In genomic region chr19:49638360-49638759, GRCh38 we compare ENCODE assay signal across 8 cellular contexts. TPM values are rescaled to one million over a fixed set of nuclear protein-coding genes. Genes with fewer than 3 reads are reported as not detected.
DNase-seq lines count a peak whose midpoint lies in the region; ATAC-seq, FAIRE-seq and TF ChIP-seq lines count a peak whose summit lies in the region.

No MANE protein-coding gene starts in this region.

- H3K9me2 ChIP-seq in PC-3 (replicated peaks; ENCODE audit: low read length), result no peaks in the 10 kb centered on the region

- H3K4me3 Mint-ChIP-seq in neural crest cell, result peak overlapping the region; percentile 83

- no peak overlapping the region for H2BK120ac ChIP-seq in H1 (replicated peaks; ENCODE audit: low read depth, low read length)

- no peak overlapping the region for H3K23ac ChIP-seq in H1 (ENCODE audit: insufficient read length)

- H3K36me3 Mint-ChIP-seq in neural crest cell (ENCODE audit: low read depth), result no peaks in the 10 kb centered on the region

- TF ChIP-seq EP300 in H1 (IDR thresholded peaks at IDR 0.05; ENCODE audit: borderline replicate concordance in 1 of 2, low read depth in 2 of 2, low read length in 2 of 2), result no peak

- H3K27ac Mint-ChIP-seq in neural crest cell (ENCODE audit: unreplicated experiment), result peak overlapping the region; percentile 67

- peaks cover 0 to 26% (median 0%) of the 10 kb centered on the region in 11 experiments; a peak in 3 of 22 replicates for H3K36me3 ChIP-seq in BLaER1 treated with 17β-estradiol and CSF1 and Interleukin-3, amounts not matched to agents 10 nM and 100 nM
- H3K36me3 ChIP-seq in PC-3 (ENCODE audit: low read depth, low read length), result no peaks in the 10 kb centered on the region
- H3K36me3 ChIP-seq in H1 (ENCODE audit: control insufficient read depth in 2 of 4, insufficient read depth in 4 of 4, low read length in 3 of 4), result no peaks in the 10 kb centered on the region

- H3K23me2 ChIP-seq in H1 (ENCODE audit: low read depth, low read length), result peaks cover 7% of the 10 kb centered on the region

- no peak overlapping the region for H2BK12ac ChIP-seq in H1 (ENCODE audit: low read depth, low read length)

- peaks cover 3% of the 10 kb centered on the region for H3F3A ChIP-seq in PC-3 (ENCODE audit: low read length, unreplicated experiment)

- ATAC-seq in PC-3, result no peak
- no peak for ATAC-seq in HG02763 (IDR thresholded peaks at IDR 0.05; ENCODE audit: unreplicated experiment)
- no peak for ATAC-seq in GM19035 (IDR thresholded peaks at IDR 0.05; ENCODE audit: unreplicated experiment)

- H3K18ac ChIP-seq in H1 (ENCODE audit: extremely low read depth, low read length), result peak overlapping the region; percentile 26; the same call in 1 of the 2 replicates

- no peak overlapping the region for H3K14ac ChIP-seq in H1 (ENCODE audit: insufficient read length)

- no peak for TF ChIP-seq POLR2A in H1 (IDR thresholded peaks at IDR 0.05; ENCODE audit: control extremely low read depth in 1 of 2, low read depth in 2 of 2, low read length in 2 of 2)

- H4K8ac ChIP-seq in H1 (ENCODE audit: extremely low read depth, insufficient read depth, low read length), result no peak overlapping the region

- peaks cover 52% of the 10 kb centered on the region for H3K27me3 Mint-ChIP-seq in neural crest cell (ENCODE audit: low read depth)

- H2BK20ac ChIP-seq in H1 (ENCODE audit: low read length), result no peak overlapping the region

- TF ChIP-seq RAD21 in H1 (IDR thresholded peaks at IDR 0.05 in 1 of 2, conservative IDR thresholded peaks at IDR 0.05 in 1 of 2; ENCODE audit: low read depth in 2 of 2, low read length in 2 of 2), result no peak

- DNase-seq in PC-3, result no peak
- DNase-seq in H1 (ENCODE audit: low read depth in 1 of 2, low spot score in 2 of 2), result no peak
- DNase-seq in neural crest cell (ENCODE audit: low read depth, low spot score), result no peak
- DNase-seq in HEK293T (ENCODE audit: extremely low spot score), result no peak
- no peak for DNase-seq in activated CD4-positive, CD25-positive, alpha-beta regulatory T cell treated with anti-CD3 and anti-CD28 coated beads, Interleukin-2, amount 50 U/mL, for 72 hours

- H3K79me2 ChIP-seq in PC-3 (ENCODE audit: low read length) (peaks cover 22% of the 10 kb centered on the region), H1 (ENCODE audit: control insufficient read depth in 1 of 2, insufficient read depth in 2 of 2, low read length in 2 of 2) (peaks cover 5 to 12% of the 10 kb centered on the region in 2 experiments)

- intact Hi-C loops in PC-3 (cut with micrococcal nuclease), result no loop called here

- H3K27ac ChIP-seq in BLaER1 treated with 17β-estradiol and CSF1 and Interleukin-3, amounts not matched to agents 10 nM and 100 nM, result peak overlapping the region in 10 of 11 experiments; percentile 40 to 66 (median 56); a peak in 17 of 22 replicates
- H3K27ac ChIP-seq in PC-3 (ENCODE audit: low read length) (peak overlapping the region; percentile 50), H1 (ENCODE audit: low read depth, low read length) (peak overlapping the region; percentile 18; the same call in 1 of the 2 replicates)

- H4K5ac ChIP-seq in H1 (ENCODE audit: insufficient read length, low read depth, low read length), result no peak overlapping the region

- peaks cover 0 to under 1% (median 0%) of the 10 kb centered on the region in 11 experiments; a peak in 4 of 22 replicates for H4K20me1 ChIP-seq in BLaER1 treated with 17β-estradiol and CSF1 and Interleukin-3, amounts not matched to agents 10 nM and 100 nM
- H4K20me1 ChIP-seq in PC-3 (ENCODE audit: low read length) (no peaks in the 10 kb centered on the region), H1 (replicated peaks in 1 of 2; ENCODE audit: control insufficient read depth in 1 of 2, insufficient read depth in 2 of 2, low read length in 2 of 2) (peaks cover 0 to 3% of the 10 kb centered on the region in 2 experiments)

- peaks cover 37 to 69% (median 67%) of the 10 kb centered on the region in 10 experiments for H3K4me1 ChIP-seq in BLaER1 treated with 17β-estradiol and CSF1 and Interleukin-3, amounts not matched to agents 10 nM and 100 nM
- H3K4me1 ChIP-seq in PC-3 (ENCODE audit: insufficient read depth, low read length) (peaks cover 41% of the 10 kb centered on the region), H1 (replicated peaks in 1 of 4; ENCODE audit: control insufficient read depth in 3 of 4, insufficient read depth in 4 of 4, low read length in 3 of 4) (peaks cover 2 to 25% (median 15%) of the 10 kb centered on the region in 4 experiments)

- WGBS in H1 (ENCODE audit: extremely low coverage in 1 of 2, insufficient coverage in 1 of 2, insufficient read length in 1 of 2, insufficient replicate concordance in 2 of 2, low coverage in 1 of 2, low lambda C conversion rate in 2 of 2, missing lambda C conversion rate in 1 of 2), 2 experiments, result 15% methylated on average over 4 of the region's 6 CpGs; no CpG with 5 or more reads in 1 of the 2 experiments

- POLR2A ChIA-PET in PC-3 (lab: Charles Lee; ENCODE audit: unreplicated experiment) (no interaction called here), H1 (lab: Charles Lee; ENCODE audit: partially characterized antibody) (interaction anchor here (0.8 to 50.7 kb wide), 15 partner anchors 8 to 167 kb away, joined by 3 to 840 read pairs (median 4); partner anchors contain the start of genes ADM5, BCL2L12, IRF3 and NOSIP), HEK293T (lab: Yijun Ruan, JAX) (interaction anchor here (1.5 kb wide), 1 partner anchor 38 kb away, joined by 4 read pairs; the partner anchor contains the start of gene PRMT1)

- H3K79me1 ChIP-seq in H1 (ENCODE audit: low read depth, low read length), result peaks cover 4% of the 10 kb centered on the region; the same call in 1 of the 2 replicates

- H2AFZ ChIP-seq in PC-3 (ENCODE audit: low read length) (peak overlapping the region; percentile 29), H1 (ENCODE audit: low read length) (0 out of 2 replicates have a peak overlapping the region, but pooled peaks have one; percentile 14)

- no peaks in the 10 kb centered on the region for H3K9me3 ChIP-seq in BLaER1 treated with 17β-estradiol and CSF1 and Interleukin-3, amounts not matched to agents 10 nM and 100 nM (replicated peaks in 1 of 11)
- H3K9me3 ChIP-seq in PC-3 (ENCODE audit: low read length) (no peaks in the 10 kb centered on the region), H1 (ENCODE audit: insufficient read depth in 2 of 2, low read depth in 1 of 2, low read length in 1 of 2) (no peaks in the 10 kb centered on the region)

- no peak overlapping the region for H2AK5ac ChIP-seq in H1 (ENCODE audit: low read depth, low read length)

- H3K56ac ChIP-seq in H1 (replicated peaks; ENCODE audit: insufficient read length, low read depth, low read length), result no peak overlapping the region

- peak overlapping the region in 9 of 10 experiments; percentile 11 to 92 (median 42); a peak in 13 of 20 replicates for H3K4me3 ChIP-seq in BLaER1 treated with 17β-estradiol and CSF1 and Interleukin-3, amounts not matched to agents 10 nM and 100 nM
- H3K4me3 ChIP-seq in PC-3 (ENCODE audit: low read length) (peak overlapping the region; percentile 58), H1 (ENCODE audit: extremely low read depth in 1 of 4, insufficient read depth in 2 of 4, low read depth in 3 of 4, low read length in 4 of 4) (peak overlapping the region in 3 of 4 experiments; percentile 25 to 57 (median 26); a peak in 5 of 8 replicates)

- H4K91ac ChIP-seq in H1 (replicated peaks; ENCODE audit: insufficient read length, low read length), result peak overlapping the region; percentile 80

- H2BK15ac ChIP-seq in H1 (ENCODE audit: low read length), result no peak overlapping the region

- FAIRE-seq in H1 (lab: Jason Lieb, UNC), result no peak

- H3K4ac ChIP-seq in H1 (replicated peaks; ENCODE audit: insufficient read length, low read depth, low read length), result no peak overlapping the region

- BruUV-seq in PC-3 (replicated peaks; lab: Mats Ljungman, UMichigan), result no TSS peak

- H3K9me3 Mint-ChIP-seq in neural crest cell, result no peaks in the 10 kb centered on the region

- no peaks in the 10 kb centered on the region for H3K27me3 ChIP-seq in BLaER1 treated with 17β-estradiol and CSF1 and Interleukin-3, amounts not matched to agents 10 nM and 100 nM
- H3K27me3 ChIP-seq in PC-3 (ENCODE audit: low read length) (no peaks in the 10 kb centered on the region), H1 (replicated peaks in 1 of 4; ENCODE audit: control insufficient read depth in 3 of 4, extremely low read depth in 1 of 4, insufficient read depth in 3 of 4, low read length in 3 of 4) (no peaks in the 10 kb centered on the region)

- no peak overlapping the region; the same call in 1 of the 2 replicates for H2BK5ac ChIP-seq in H1 (ENCODE audit: low read depth, low read length)

- peak overlapping the region; percentile 85 to 100 (median 98) for H3K4me2 ChIP-seq in BLaER1 treated with 17β-estradiol and CSF1 and Interleukin-3, amounts not matched to agents 10 nM and 100 nM
- H3K4me2 ChIP-seq in PC-3 (ENCODE audit: low read length) (peak overlapping the region; percentile 96), H1 (ENCODE audit: insufficient read depth in 1 of 2, low read depth in 2 of 2, low read length in 2 of 2) (peak overlapping the region; percentile 78 to 87)

- CTCF ChIA-PET in PC-3 (lab: Charles Lee) (interaction anchor here (0.6 kb wide), 1 partner anchor 43 kb away, joined by 6 read pairs; no protein-coding TSS in a partner anchor), H1 (lab: Charles Lee; ENCODE audit: partially characterized antibody) (interaction anchor here (1.0 to 2.3 kb wide), 3 partner anchors 34 to 167 kb away, joined by 4 to 8 read pairs (median 6); no protein-coding TSS in a partner anchor), HEK293T (lab: Yijun Ruan, JAX) (interaction anchor here (0.7 kb wide), 1 partner anchor 34 kb away, joined by 3 read pairs; no protein-coding TSS in a partner anchor)

- TF ChIP-seq CTCF in PC-3 (conservative IDR thresholded peaks at IDR 0.05; ENCODE audit: low read depth, low read length), result no peak
- TF ChIP-seq CTCF in H1 (IDR thresholded peaks at IDR 0.05; ENCODE audit: control extremely low read depth in 1 of 3, insufficient read depth in 1 of 3, low read depth in 1 of 3, low read length in 3 of 3), result no peak
- no peak for TF ChIP-seq CTCF in neural crest cell (conservative IDR thresholded peaks at IDR 0.05)

- peaks cover 71% of the 10 kb centered on the region for H3K4me1 Mint-ChIP-seq in neural crest cell

- peak overlapping the region; percentile 55 to 88 (median 66) for H3K9ac ChIP-seq in BLaER1 treated with 17β-estradiol and CSF1 and Interleukin-3, amounts not matched to agents 10 nM and 100 nM
- H3K9ac ChIP-seq in PC-3 (ENCODE audit: low read length), result peak overlapping the region; percentile 29
- no peak overlapping the region for H3K9ac ChIP-seq in H1 (replicated peaks in 1 of 4; ENCODE audit: extremely low read depth in 1 of 4, low read depth in 3 of 4, low read length in 3 of 4)

RNA-seq across cellular contexts. Expression of gene RRAS, which starts 1.6 kb away (rescaled TPM):
- total RNA-seq in PC-3 (2014; rRNA removed), result 24.0 and 32.0 TPM in 2 replicates
- total RNA-seq in H1 (2021; fragmentation: NEBNext Ultra II Directional; extraction: Animal tissue kit (Norgen Biotek cat#: 25700)), result 16.9 and 17.7 TPM in 2 replicates
- 49.1 and 62.9 TPM in 2 replicates for polyA plus RNA-seq in H1 (2011; rRNA removed)
- polyA plus RNA-seq in H1 (2011; cell fraction: cytosol; rRNA removed), result 44.6 TPM
- 35.8 TPM for polyA plus RNA-seq in H1 (2011; cell fraction: nucleus; rRNA removed)
- polyA plus RNA-seq in H1 (2012, experiment 1 of 2), result 14.2 to 33.1 TPM (median 28.7 TPM) in 4 replicates
- 26.7 TPM for polyA plus RNA-seq in H1 (2012, experiment 2 of 2)
- 18.4 TPM for polyA plus RNA-seq in H1 (2013, experiment 1 of 2)
- polyA plus RNA-seq in H1 (2013, experiment 2 of 2), result 18.6 TPM
- polyA minus RNA-seq in H1 (2011; rRNA and poly(A)+ RNA removed), result 6.4 and 6.8 TPM in 2 replicates
- 7.9 TPM for polyA minus RNA-seq in H1 (2011; cell fraction: cytosol; rRNA and poly(A)+ RNA removed)
- polyA minus RNA-seq in H1 (2011; cell fraction: nucleus; rRNA and poly(A)+ RNA removed), result 4.9 TPM
- total RNA-seq in neural crest cell, result 1.2 and 2.3 TPM in 2 replicates

RNA-seq across cellular contexts. Expression of gene SCAF1, which starts 3.6 kb away (rescaled TPM):
- 46.8 and 78.6 TPM in 2 replicates for total RNA-seq in PC-3 (2014; rRNA removed)
- 81.7 and 93.3 TPM in 2 replicates for total RNA-seq in H1 (2021; fragmentation: NEBNext Ultra II Directional; extraction: Animal tissue kit (Norgen Biotek cat#: 25700))
- polyA plus RNA-seq in H1 (2011; rRNA removed), result 9.7 and 21.4 TPM in 2 replicates
- 9.9 TPM for polyA plus RNA-seq in H1 (2011; cell fraction: cytosol; rRNA removed)
- polyA plus RNA-seq in H1 (2011; cell fraction: nucleus; rRNA removed), result 29.6 TPM
- 44.1 to 59.6 TPM (median 55.2 TPM) in 4 replicates for polyA plus RNA-seq in H1 (2012, experiment 1 of 2)
- polyA plus RNA-seq in H1 (2012, experiment 2 of 2), result 56.4 TPM
- 42.7 TPM for polyA plus RNA-seq in H1 (2013, experiment 1 of 2)
- 41.6 TPM for polyA plus RNA-seq in H1 (2013, experiment 2 of 2)
- 3.7 and 4.7 TPM in 2 replicates for polyA minus RNA-seq in H1 (2011; rRNA and poly(A)+ RNA removed)
- polyA minus RNA-seq in H1 (2011; cell fraction: cytosol; rRNA and poly(A)+ RNA removed), result 13.0 TPM
- polyA minus RNA-seq in H1 (2011; cell fraction: nucleus; rRNA and poly(A)+ RNA removed), result 9.2 TPM
- total RNA-seq in neural crest cell, result 89.6 and 91.9 TPM in 2 replicates

RNA-seq across cellular contexts. Expression of gene IRF3, which starts 27.3 kb away (rescaled TPM):
- 223 and 236 TPM in 2 replicates for total RNA-seq in PC-3 (2014; rRNA removed)
- total RNA-seq in H1 (2021; fragmentation: NEBNext Ultra II Directional; extraction: Animal tissue kit (Norgen Biotek cat#: 25700)), result 114 and 115 TPM in 2 replicates
- polyA plus RNA-seq in H1 (2011; rRNA removed), result 103 and 185 TPM in 2 replicates
- 151 TPM for polyA plus RNA-seq in H1 (2011; cell fraction: cytosol; rRNA removed)
- 260 TPM for polyA plus RNA-seq in H1 (2011; cell fraction: nucleus; rRNA removed)
- polyA plus RNA-seq in H1 (2012, experiment 1 of 2), result 192 to 222 TPM (median 214 TPM) in 4 replicates
- 136 TPM for polyA plus RNA-seq in H1 (2012, experiment 2 of 2)
- polyA plus RNA-seq in H1 (2013, experiment 1 of 2), result 127 TPM
- 124 TPM for polyA plus RNA-seq in H1 (2013, experiment 2 of 2)
- polyA minus RNA-seq in H1 (2011; rRNA and poly(A)+ RNA removed), result 51.4 and 52.6 TPM in 2 replicates
- 50.8 TPM for polyA minus RNA-seq in H1 (2011; cell fraction: cytosol; rRNA and poly(A)+ RNA removed)
- 42.1 TPM for polyA minus RNA-seq in H1 (2011; cell fraction: nucleus; rRNA and poly(A)+ RNA removed)
- total RNA-seq in neural crest cell, result 70.0 and 76.0 TPM in 2 replicates

RNA-seq across cellular contexts. Expression of gene BCL2L12, which starts 27.4 kb away (rescaled TPM):
- total RNA-seq in PC-3 (2014; rRNA removed), result 82.5 and 104 TPM in 2 replicates
- 126 and 133 TPM in 2 replicates for total RNA-seq in H1 (2021; fragmentation: NEBNext Ultra II Directional; extraction: Animal tissue kit (Norgen Biotek cat#: 25700))
- 209 and 280 TPM in 2 replicates for polyA plus RNA-seq in H1 (2011; rRNA removed)
- polyA plus RNA-seq in H1 (2011; cell fraction: cytosol; rRNA removed), result 167 TPM
- polyA plus RNA-seq in H1 (2011; cell fraction: nucleus; rRNA removed), result 185 TPM
- 158 to 202 TPM (median 170 TPM) in 4 replicates for polyA plus RNA-seq in H1 (2012, experiment 1 of 2)
- 242 TPM for polyA plus RNA-seq in H1 (2012, experiment 2 of 2)
- 213 TPM for polyA plus RNA-seq in H1 (2013, experiment 1 of 2)
- polyA plus RNA-seq in H1 (2013, experiment 2 of 2), result 198 TPM
- polyA minus RNA-seq in H1 (2011; rRNA and poly(A)+ RNA removed), result 19.6 and 20.5 TPM in 2 replicates
- 48.1 TPM for polyA minus RNA-seq in H1 (2011; cell fraction: cytosol; rRNA and poly(A)+ RNA removed)
- polyA minus RNA-seq in H1 (2011; cell fraction: nucleus; rRNA and poly(A)+ RNA removed), result 26.9 TPM
- 92.4 and 99.5 TPM in 2 replicates for total RNA-seq in neural crest cell

RNA-seq across cellular contexts. Expression of gene PRMT1, which starts 38.7 kb away (rescaled TPM):
- total RNA-seq in PC-3 (2014; rRNA removed) (625 and 761 TPM in 2 replicates), neural crest cell (454 and 470 TPM in 2 replicates)
- 561 and 579 TPM in 2 replicates for total RNA-seq in H1 (2021; fragmentation: NEBNext Ultra II Directional; extraction: Animal tissue kit (Norgen Biotek cat#: 25700))
- polyA plus RNA-seq in H1 (2011; rRNA removed), result 1,215 and 1,548 TPM in 2 replicates
- 1,290 TPM for polyA plus RNA-seq in H1 (2011; cell fraction: cytosol; rRNA removed)
- 1,135 TPM for polyA plus RNA-seq in H1 (2011; cell fraction: nucleus; rRNA removed)
- 426 to 811 TPM (median 790 TPM) in 4 replicates for polyA plus RNA-seq in H1 (2012, experiment 1 of 2)
- polyA plus RNA-seq in H1 (2012, experiment 2 of 2), result 763 TPM
- 339 TPM for polyA plus RNA-seq in H1 (2013, experiment 1 of 2)
- 327 TPM for polyA plus RNA-seq in H1 (2013, experiment 2 of 2)
- polyA minus RNA-seq in H1 (2011; rRNA and poly(A)+ RNA removed), result 815 and 1,077 TPM in 2 replicates
- polyA minus RNA-seq in H1 (2011; cell fraction: cytosol; rRNA and poly(A)+ RNA removed), result 388 TPM
- 319 TPM for polyA minus RNA-seq in H1 (2011; cell fraction: nucleus; rRNA and poly(A)+ RNA removed)

Comparison
In these comparisons a context has a peak if more than half of its experiments do, and no peak if none do; other contexts are left out.
1. H3K9ac ChIP-seq: peak in BLaER1 treated with 17β-estradiol and CSF1 and Interleukin-3, amounts not matched to agents 10 nM and 100 nM (11 of 11) and PC-3 (single experiment); none in H1 (0 of 4).
2. Peak in every context shown above with its lines, with median percentiles within 50 percentile points of each other: H3K27ac ChIP-seq, H3K4me2 ChIP-seq and H3K4me3 ChIP-seq.